ENCODE assay signal across 24 cellular contexts in the genomic region with DNA sequence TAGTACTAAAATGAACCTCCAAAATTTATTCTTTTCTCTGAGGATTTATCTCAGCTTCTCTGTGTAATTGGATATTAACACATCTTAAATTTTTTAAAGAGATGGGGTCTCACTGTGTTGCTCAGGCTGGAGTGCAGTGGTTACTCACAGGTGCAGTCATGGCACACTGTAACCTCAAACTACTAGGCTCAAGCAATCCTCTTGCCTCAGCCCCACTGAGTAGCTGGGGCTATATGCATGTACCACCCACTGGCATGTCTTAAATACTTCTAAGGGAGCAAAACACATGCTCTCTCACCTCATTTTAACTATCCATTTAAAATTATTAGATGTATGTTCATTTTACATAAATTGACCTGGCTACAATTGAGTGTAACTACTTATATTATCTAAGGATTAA.
"Had no signal": no experiment of that assay in that cellular context is flagged by ENCODE, and none has a peak within 500 bp of the region (broad histone marks: within the 10 kb centered on the region; RNA-seq: fewer than 3 reads in every experiment).

No MANE protein-coding gene starts in this region.

- H3K4me1 Mint-ChIP-seq: memory B cell; neural crest cell; stimulated activated memory B cell treated with anti-CD40 and anti-IgM and Interleukin-4, amounts not matched to agents 10 μg/mL and 1 μg/mL and 100 μg/mL, for 72 hours had no signal

- DNase-seq: dermis blood vessel endothelial cell; effector memory CD4-positive, alpha-beta T cell; foreskin keratinocyte; heart left ventricle; kidney; spleen; stimulated activated CD4-positive, alpha-beta T cell treated with anti-CD3 and anti-CD28 coated beads, Interleukin-4, amount 100 ng/mL, for 4 hours; stimulated activated naive CD8-positive, alpha-beta T cell treated with anti-CD3 and anti-CD28 coated beads, Interleukin-15, Interleukin-2, amounts not matched to agents 100 U/mL and 50 U/mL, for 24 hours; uterus had no signal

- H3K27me3 ChIP-seq: esophagus muscularis mucosa, foreskin keratinocyte, gastroesophageal sphincter, heart left ventricle, hepatocyte, right atrium auricular region, spleen, tibial nerve, upper lobe of left lung, uterus had no signal

- H3K27ac ChIP-seq: coronary artery, esophagus muscularis mucosa, foreskin keratinocyte, gastroesophageal sphincter, heart left ventricle, prostate gland, right atrium auricular region, skin epidermis, spleen, thoracic aorta, tibial nerve, uterus had no signal

- H3K9me3 Mint-ChIP-seq: memory B cell; natural killer cell treated with Interleukin-12 subunit alpha and Interleukin-12 subunit beta and Interleukin-15 and Interleukin-18, amount 100 ng/mL, for 72 hours; neural crest cell; stimulated activated memory B cell treated with anti-CD40 and anti-IgM and Interleukin-4, amounts not matched to agents 10 μg/mL and 1 μg/mL and 100 μg/mL, for 72 hours had no signal

- ATAC-seq: foreskin keratinocyte; gastroesophageal sphincter; heart left ventricle; natural killer cell treated with Interleukin-12 subunit alpha and Interleukin-12 subunit beta and Interleukin-15 and Interleukin-18, amount 100 ng/mL, for 72 hours; stimulated activated memory B cell treated with anti-CD40 and anti-IgM and Interleukin-4, amounts not matched to agents 10 μg/mL and 1 μg/mL and 100 μg/mL, for 72 hours; stimulated activated naive CD8-positive, alpha-beta T cell treated with anti-CD3 and anti-CD28 coated beads, Interleukin-15, Interleukin-2, amounts not matched to agents 100 U/mL and 50 U/mL, for 24 hours had no signal

- H3K27me3 Mint-ChIP-seq: memory B cell; natural killer cell treated with Interleukin-12 subunit alpha and Interleukin-12 subunit beta and Interleukin-15 and Interleukin-18, amount 100 ng/mL, for 72 hours; stimulated activated memory B cell treated with anti-CD40 and anti-IgM and Interleukin-4, amounts not matched to agents 10 μg/mL and 1 μg/mL and 100 μg/mL, for 72 hours had no signal

- H3K4me3 ChIP-seq: coronary artery, esophagus muscularis mucosa, gastroesophageal sphincter, heart left ventricle, hepatocyte, lung, prostate gland, right atrium auricular region, skin epidermis, spleen, thoracic aorta, tibial nerve, upper lobe of left lung, uterus had no signal

- H3K27ac Mint-ChIP-seq: memory B cell; natural killer cell treated with Interleukin-12 subunit alpha and Interleukin-12 subunit beta and Interleukin-15 and Interleukin-18, amount 100 ng/mL, for 72 hours; stimulated activated memory B cell treated with anti-CD40 and anti-IgM and Interleukin-4, amounts not matched to agents 10 μg/mL and 1 μg/mL and 100 μg/mL, for 72 hours had no signal

- H3K36me3 Mint-ChIP-seq: natural killer cell treated with Interleukin-12 subunit alpha and Interleukin-12 subunit beta and Interleukin-15 and Interleukin-18, amount 100 ng/mL, for 72 hours had no signal

- H3K4me3 Mint-ChIP-seq: memory B cell; natural killer cell treated with Interleukin-12 subunit alpha and Interleukin-12 subunit beta and Interleukin-15 and Interleukin-18, amount 100 ng/mL, for 72 hours; neural crest cell; stimulated activated memory B cell treated with anti-CD40 and anti-IgM and Interleukin-4, amounts not matched to agents 10 μg/mL and 1 μg/mL and 100 μg/mL, for 72 hours had no signal
